Comparison of ENCODE assay signal across 11 cellular contexts in genomic region chr4:6696611-6697010, GRCh38. TPM values are rescaled to one million over a fixed set of nuclear protein-coding genes. Genes with fewer than 3 reads are reported as not detected.
DNase-seq lines count a peak whose midpoint lies in the region; ATAC-seq and TF ChIP-seq lines count a peak whose summit lies in the region.
"Had no signal": no experiment of that assay in that cellular context is flagged by ENCODE, and none has a peak within 500 bp of the region (broad histone marks: within the 10 kb centered on the region; RNA-seq: fewer than 3 reads in every experiment).

No MANE protein-coding gene starts in this region.

- H3K36me3 Mint-ChIP-seq in CD8-positive, alpha-beta memory T cell = peaks cover 0 to 19% (median 4%) of the 10 kb centered on the region in 3 donors

- H3K4me3 ChIP-seq in CD8-positive, alpha-beta memory T cell (ENCODE audit: low read length) = no peak overlapping the region
- no peak overlapping the region for H3K4me3 ChIP-seq in prostate gland

- H3K9me3 ChIP-seq in CD8-positive, alpha-beta memory T cell (ENCODE audit: low read length) = no peaks in the 10 kb centered on the region
- H3K9me3 ChIP-seq in prostate gland = no peaks in the 10 kb centered on the region

- peaks cover 0 to 3% of the 10 kb centered on the region in 2 donors for H3K27me3 Mint-ChIP-seq in CD8-positive, alpha-beta memory T cell

- H3K4me1 Mint-ChIP-seq in CD8-positive, alpha-beta memory T cell = peaks cover 73 to 84% (median 82%) of the 10 kb centered on the region in 3 donors

- no peaks in the 10 kb centered on the region for H3K9me3 Mint-ChIP-seq in CD8-positive, alpha-beta memory T cell

- intact Hi-C loops in prostate gland (cut with DNase I) = no loop called here

- TF ChIP-seq CTCF in RWPE1 (conservative IDR thresholded peaks at IDR 0.05; ENCODE audit: low read depth) (no peak), prostate gland (IDR thresholded peaks at IDR 0.05) (no peak)

- 46% methylated on average over 8 of the region's 8 CpGs for WGBS in prostate gland

- H3K27ac ChIP-seq in CD8-positive, alpha-beta memory T cell (ENCODE audit: low read depth, low read length) = peak overlapping the region; percentile 40
- H3K27ac ChIP-seq in RWPE1 (peak overlapping the region; percentile 94), prostate gland (peak overlapping the region; percentile 79 to 84)

- CTCF ChIA-PET in CD8-positive, alpha-beta memory T cell (lab: Charles Lee) = interaction anchor here (1.0 to 29.4 kb wide), 10 partner anchors 10 to 32 kb away, joined by 3 to 369 read pairs (median 7); partner anchors contain the start of genes BLOC1S4 and MRFAP1L1
- CTCF ChIA-PET in RWPE1 (lab: Yijun Ruan, JAX) = interaction anchor here (1.0 kb wide), 1 partner anchor 22 kb away, joined by 3 read pairs; no protein-coding TSS in a partner anchor

- peak overlapping the region; percentile 86 to 99 (median 95) for H3K27ac Mint-ChIP-seq in CD8-positive, alpha-beta memory T cell

- ATAC-seq in esophagus mucosa (peak; percentile 58), HG02884 (IDR thresholded peaks at IDR 0.05; ENCODE audit: unreplicated experiment) (no peak)
- ATAC-seq: HCT116 had no signal

- H3K4me3 Mint-ChIP-seq in CD8-positive, alpha-beta memory T cell = peak overlapping the region; percentile 5 to 87 (median 65)

- no peaks in the 10 kb centered on the region for H3K36me3 ChIP-seq in CD8-positive, alpha-beta memory T cell (ENCODE audit: insufficient read depth, low read length)
- H3K36me3 ChIP-seq in prostate gland = no peaks in the 10 kb centered on the region

- peaks cover 84% of the 10 kb centered on the region for H3K4me1 ChIP-seq in CD8-positive, alpha-beta memory T cell (ENCODE audit: insufficient read depth, low read length)
- H3K4me1 ChIP-seq in prostate gland (replicated peaks) = peaks cover 11% of the 10 kb centered on the region

- POLR2A ChIA-PET in CD8-positive, alpha-beta memory T cell (lab: Charles Lee) = interaction anchor here (0.7 to 3.4 kb wide), 9 partner anchors 12 to 371 kb away, joined by 3 to 58 read pairs (median 6); partner anchors contain the start of genes GRPEL1, MRFAP1 and MRFAP1L1
- POLR2A ChIA-PET in RWPE1 (lab: Yijun Ruan, JAX; ENCODE audit: low non-redundant PET) = no interaction called here

- no peak for TF ChIP-seq POLR2A in prostate gland (IDR thresholded peaks at IDR 0.05)

- no peaks in the 10 kb centered on the region for H3K27me3 ChIP-seq in CD8-positive, alpha-beta memory T cell (ENCODE audit: insufficient read depth, low read length, poor library complexity, severe bottlenecking)
- H3K27me3 ChIP-seq in prostate gland (replicated peaks; ENCODE audit: insufficient read depth) = no peaks in the 10 kb centered on the region

- no peak for DNase-seq in CD8-positive, alpha-beta memory T cell
- DNase-seq in RWPE1 (ENCODE audit: low spot score) (no peak), prostate gland (ENCODE audit: low spot score) (no peak), activated gamma-delta T cell (lab: John Stamatoyannopoulos, UW) (no peak), dedifferentiated amniotic fluid mesenchymal stem cell (ENCODE audit: extremely low spot score) (no peak)
- DNase-seq in stimulated activated naive CD4-positive, alpha-beta T cell treated with Interleukin-2 at 50 U/mL for 16 hours (lab: John Stamatoyannopoulos, UW) = no peak
- DNase-seq: NCI-H187 treated with DMSO at 0.1 percent for 48 hours had no signal

RNA-seq across cellular contexts. Expression of gene S100P, which starts 2.9 kb away (rescaled TPM):
- total RNA-seq in CD8-positive, alpha-beta memory T cell = 1 to 10 TPM; 1.0 to 1.2 TPM
- 1.7 TPM for polyA plus RNA-seq in CD8-positive, alpha-beta memory T cell
- total RNA-seq in esophagus mucosa (1,144 TPM), prostate gland (10 to 100 TPM in 1 of 2 donors, 1 to 10 TPM in 1; 7.3 to 21.9 TPM)
- total RNA-seq: myocyte had no signal

RNA-seq across cellular contexts. Expression of gene MRFAP1L1, which starts 13.1 kb away (rescaled TPM):
- 10 to 100 TPM; 54.9 to 55.9 TPM for total RNA-seq in CD8-positive, alpha-beta memory T cell
- polyA plus RNA-seq in CD8-positive, alpha-beta memory T cell = 142 TPM
- 28.1 TPM for total RNA-seq in esophagus mucosa
- 10 to 100 TPM; 65.2 to 81.9 TPM for total RNA-seq in prostate gland

RNA-seq across cellular contexts. Expression of gene BLOC1S4, which starts 19.4 kb away (rescaled TPM):
- total RNA-seq in CD8-positive, alpha-beta memory T cell = 10 to 100 TPM; 21.5 to 22.9 TPM
- polyA plus RNA-seq in CD8-positive, alpha-beta memory T cell = 96.7 TPM
- 9.8 TPM for total RNA-seq in esophagus mucosa
- total RNA-seq in prostate gland = 10 to 100 TPM; 20.4 to 35.2 TPM

RNA-seq across cellular contexts. Expression of gene MRFAP1, which starts 56.1 kb away (rescaled TPM):
- total RNA-seq in CD8-positive, alpha-beta memory T cell = 100 to 1,000 TPM; 122 to 126 TPM
- polyA plus RNA-seq in CD8-positive, alpha-beta memory T cell = 175 TPM
- total RNA-seq in esophagus mucosa (157 TPM), prostate gland (100 to 1,000 TPM; 256 to 298 TPM)

Comparison
In these comparisons a context has a peak if more than half of its experiments do, and no peak if none do; other contexts are left out.
1. H3K27ac ChIP-seq: peak in every context shown above with its lines; median percentile 94 in RWPE1; 82 in prostate gland; 40 in CD8-positive, alpha-beta memory T cell.
2. RNA of gene S100P, which starts 2.9 kb away (total RNA-seq): 1,144 TPM in esophagus mucosa (single experiment); 7.3 to 21.9 TPM in prostate gland and 1.0 to 1.2 TPM in CD8-positive, alpha-beta memory T cell; every median in the first group is over 10 times any median in the second.